ENCODE assay signal across 9 cellular contexts in the genomic region with DNA sequence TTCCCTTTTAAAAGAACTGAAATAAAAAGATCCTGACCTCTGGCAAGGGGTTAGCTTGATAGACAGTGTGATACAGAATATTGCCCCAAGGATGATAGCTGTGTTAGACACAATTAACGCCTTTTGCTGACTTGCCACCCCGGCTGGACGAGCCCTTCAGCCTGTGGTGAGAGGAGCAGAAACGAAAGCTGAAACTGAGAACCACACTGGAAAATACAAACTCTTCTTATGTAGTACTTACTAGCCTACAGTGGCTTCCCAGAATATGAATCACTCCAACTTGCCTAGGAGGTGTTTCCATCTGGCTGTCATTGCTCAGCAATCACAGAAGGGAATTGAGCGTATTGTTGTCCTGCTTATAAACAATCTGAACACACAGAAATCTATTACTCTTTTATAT. TPM values are rescaled to one million over a fixed set of nuclear protein-coding genes. Genes with fewer than 3 reads are reported as not detected.
DNase-seq lines count a peak whose midpoint lies in the region; ATAC-seq and TF ChIP-seq lines count a peak whose summit lies in the region.
"Had no signal": no experiment of that assay in that cellular context is flagged by ENCODE, and none has a peak within 500 bp of the region (broad histone marks: within the 10 kb centered on the region; RNA-seq: fewer than 3 reads in every experiment).

No MANE protein-coding gene starts in this region.

- H3K27me3 Mint-ChIP-seq in naive thymus-derived CD8-positive, alpha-beta T cell: no peaks in the 10 kb centered on the region
- H3K27me3 Mint-ChIP-seq in HFFc6 (ENCODE audit: insufficient read depth): no peaks in the 10 kb centered on the region; the same call in 1 of the 2 replicates

- POLR2A ChIA-PET in naive thymus-derived CD8-positive, alpha-beta T cell (lab: Charles Lee): no interaction called here

- peak overlapping the region in 5 of 10 donors; percentile 11 to 61 (median 44) for H3K27ac Mint-ChIP-seq in naive thymus-derived CD8-positive, alpha-beta T cell
- no peak overlapping the region for H3K27ac Mint-ChIP-seq in HFFc6

- peaks cover under 1 to 13% (median 5%) of the 10 kb centered on the region in 3 donors for H3K36me3 Mint-ChIP-seq in naive thymus-derived CD8-positive, alpha-beta T cell
- H3K36me3 Mint-ChIP-seq in HFFc6 (ENCODE audit: low read depth): no peaks in the 10 kb centered on the region

- no peaks in the 10 kb centered on the region for H3K9me3 Mint-ChIP-seq in naive thymus-derived CD8-positive, alpha-beta T cell
- peaks cover 6% of the 10 kb centered on the region for H3K9me3 Mint-ChIP-seq in HFFc6

- TF ChIP-seq CTCF in HFFc6 (IDR thresholded peaks at IDR 0.05): no peak

- peak; percentile 26 for DNase-seq in activated gamma-delta T cell treated with anti-CD3 and anti-CD28 coated beads, Interleukin-2, amount 50 U/mL, for 16 hours (ENCODE audit: low read depth)
- no peak for DNase-seq in activated gamma-delta T cell (lab: John Stamatoyannopoulos, UW)
- DNase-seq in activated CD4-positive, CD25-positive, alpha-beta regulatory T cell treated with anti-CD3 and anti-CD28 coated beads, Interleukin-2, amount 50 U/mL, for 72 hours: peak; percentile 42
- no peak for DNase-seq in naive thymus-derived CD8-positive, alpha-beta T cell
- no peak for DNase-seq in DMS53 treated with DMSO at 0.1 percent for 48 hours (lab: John Stamatoyannopoulos, UW; ENCODE audit: unreplicated experiment)
- DNase-seq in HFFc6: no peak
- no peak for DNase-seq in glomerular visceral epithelial cell (ENCODE audit: extremely low spot score)

- ATAC-seq in HG03095 (IDR thresholded peaks at IDR 0.05; ENCODE audit: unreplicated experiment): peak; percentile 86
- peak in 1 of 2 donors; percentile 23 for ATAC-seq in naive thymus-derived CD8-positive, alpha-beta T cell

- H3K4me3 Mint-ChIP-seq in naive thymus-derived CD8-positive, alpha-beta T cell: peak overlapping the region in 7 of 10 donors; percentile 12 to 79 (median 53)
- H3K4me3 Mint-ChIP-seq in HFFc6: no peak overlapping the region

- peaks cover 18 to 70% (median 51%) of the 10 kb centered on the region in 4 donors for H3K4me1 Mint-ChIP-seq in naive thymus-derived CD8-positive, alpha-beta T cell
- no peaks in the 10 kb centered on the region for H3K4me1 Mint-ChIP-seq in HFFc6 (ENCODE audit: low read depth)

RNA-seq across cellular contexts. Expression of a gene that starts 22.9 kb away (rescaled TPM):
- total RNA-seq in naive thymus-derived CD8-positive, alpha-beta T cell: 10 to 100 TPM; 27.0 to 27.9 TPM
- polyA plus RNA-seq in naive thymus-derived CD8-positive, alpha-beta T cell: 10 to 100 TPM; 16.1 to 23.6 (median 20.4) TPM
- total RNA-seq in HFFc6 (2021; fragmentation: NEBNext Ultra II Directional; extraction: Animal tissue kit (Norgen Biotek cat#: 25700)): not detected
- polyA plus RNA-seq: BJ had no signal

Comparison
In these comparisons a context has a peak if more than half of its experiments do, and no peak if none do; other contexts are left out.
1. DNase-seq: peak in activated gamma-delta T cell treated with anti-CD3 and anti-CD28 coated beads, Interleukin-2, amount 50 U/mL, for 16 hours (single experiment) and activated CD4-positive, CD25-positive, alpha-beta regulatory T cell treated with anti-CD3 and anti-CD28 coated beads, Interleukin-2, amount 50 U/mL, for 72 hours (single experiment); none in activated gamma-delta T cell (single experiment), naive thymus-derived CD8-positive, alpha-beta T cell (0 of 10), DMS53 treated with DMSO at 0.1 percent for 48 hours (single experiment), HFFc6 (single experiment) and glomerular visceral epithelial cell (single experiment).
2. RNA of a gene that starts 22.9 kb away (total RNA-seq): 27.0 to 27.9 TPM in naive thymus-derived CD8-positive, alpha-beta T cell; not detected in HFFc6; every median in the first group is over 10 times any median in the second.